15 cellular contexts compared by ENCODE assay signal in the genomic region with DNA sequence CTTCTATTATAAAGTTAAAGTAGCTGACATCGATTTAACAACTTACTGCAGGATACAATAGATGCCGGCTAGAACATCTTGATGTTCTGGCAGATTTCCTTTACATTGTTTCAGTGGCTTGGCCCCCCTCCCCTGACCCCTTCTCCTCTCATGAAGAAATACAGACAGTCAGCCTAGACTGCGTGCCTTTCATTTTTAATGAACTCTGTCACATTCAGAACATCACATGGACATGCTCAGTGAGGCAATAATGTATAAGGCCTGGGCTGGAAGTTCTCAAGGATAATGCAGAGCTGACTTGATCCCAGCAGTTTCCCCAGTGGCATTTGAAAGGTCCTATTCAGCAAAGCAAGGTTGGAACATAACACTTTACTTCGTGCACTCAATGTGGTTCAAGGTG.
A peak's percentile ranks its signal among the peaks of the same experiment; 100 is the strongest.
DNase-seq lines count a peak whose midpoint lies in the region; ATAC-seq and TF ChIP-seq lines count a peak whose summit lies in the region.
"Had no signal": no experiment of that assay in that cellular context is flagged by ENCODE, and none has a peak within 500 bp of the region (broad histone marks: within the 10 kb centered on the region; RNA-seq: fewer than 3 reads in every experiment).

No MANE protein-coding gene starts in this region.

- H3K27ac ChIP-seq in left ventricle myocardium inferior (replicated peaks) = peak overlapping the region; percentile 20
- H3K27ac ChIP-seq: 22Rv1, BLaER1 had no signal

- no peak overlapping the region for H3K4me3 ChIP-seq in left ventricle myocardium inferior
- no peak overlapping the region for H3K4me3 ChIP-seq in cardiac fibroblast (replicated peaks in 1 of 2; ENCODE audit: low read depth in 2 of 2, low read length in 2 of 2)
- H3K4me3 ChIP-seq: BLaER1 had no signal

- H3K36me3 ChIP-seq in left ventricle myocardium inferior = peaks cover 6% of the 10 kb centered on the region
- H3K36me3 ChIP-seq: BLaER1 had no signal

- POLR2A ChIA-PET in activated CD8-positive, alpha-beta T cell treated with anti-CD3 and anti-CD28 coated beads for 36 hours (lab: Charles Lee) = no interaction called here

- ATAC-seq in left cardiac atrium = no peak
- ATAC-seq in activated CD8-positive, alpha-beta T cell treated with anti-CD3 and anti-CD28 coated beads for 36 hours = no peak
- no peak for ATAC-seq in HG03159 (IDR thresholded peaks at IDR 0.05; ENCODE audit: unreplicated experiment)

- no peak overlapping the region for H3K27ac Mint-ChIP-seq in activated CD8-positive, alpha-beta T cell treated with anti-CD3 and anti-CD28 coated beads for 36 hours
- H3K27ac Mint-ChIP-seq: CD8-positive, alpha-beta memory T cell had no signal

- peaks cover 29% of the 10 kb centered on the region for H3K4me1 ChIP-seq in left ventricle myocardium inferior
- H3K4me1 ChIP-seq: BLaER1, Caco-2 had no signal

- no peaks in the 10 kb centered on the region for H3K36me3 Mint-ChIP-seq in activated CD8-positive, alpha-beta T cell treated with anti-CD3 and anti-CD28 coated beads for 36 hours (ENCODE audit: low read depth)

- no peaks in the 10 kb centered on the region for H3K9me3 ChIP-seq in left ventricle myocardium inferior (replicated peaks)
- H3K9me3 ChIP-seq: BLaER1, Caco-2 had no signal

- H3K27me3 Mint-ChIP-seq in activated CD8-positive, alpha-beta T cell treated with anti-CD3 and anti-CD28 coated beads for 36 hours = peaks cover 12% of the 10 kb centered on the region

- no peaks in the 10 kb centered on the region for H3K9me3 Mint-ChIP-seq in activated CD8-positive, alpha-beta T cell treated with anti-CD3 and anti-CD28 coated beads for 36 hours
- H3K9me3 Mint-ChIP-seq: CD8-positive, alpha-beta memory T cell had no signal

- intact Hi-C loops in left ventricle myocardium inferior (cut with micrococcal nuclease) (no loop called here), left cardiac atrium (cut with DNase I) (no loop called here)
- intact Hi-C loops in activated CD8-positive, alpha-beta T cell treated with anti-CD3 and anti-CD28 coated beads for 36 hours (cut with micrococcal nuclease) = no loop called here

- no peaks in the 10 kb centered on the region for H3K4me1 Mint-ChIP-seq in activated CD8-positive, alpha-beta T cell treated with anti-CD3 and anti-CD28 coated beads for 36 hours (ENCODE audit: low read depth)
- H3K4me1 Mint-ChIP-seq: CD8-positive, alpha-beta memory T cell had no signal

- CTCF ChIA-PET in activated CD8-positive, alpha-beta T cell treated with anti-CD3 and anti-CD28 coated beads for 36 hours (lab: Charles Lee) = interaction anchor here (2.3 kb wide), 1 partner anchor 10 kb away, joined by 10 read pairs; no protein-coding TSS in a partner anchor

- TF ChIP-seq CTCF in left ventricle myocardium inferior (IDR thresholded peaks at IDR 0.05; ENCODE audit: borderline replicate concordance) = no peak
- TF ChIP-seq CTCF in cardiac fibroblast (IDR thresholded peaks at IDR 0.05; ENCODE audit: low read depth, low read length) = no peak
- no peak for TF ChIP-seq CTCF in activated CD8-positive, alpha-beta T cell treated with anti-CD3 and anti-CD28 coated beads for 36 hours (IDR thresholded peaks at IDR 0.05)

- H3K4me3 Mint-ChIP-seq in activated CD8-positive, alpha-beta T cell treated with anti-CD3 and anti-CD28 coated beads for 36 hours = no peak overlapping the region
- H3K4me3 Mint-ChIP-seq: CD8-positive, alpha-beta memory T cell had no signal

- no peak for DNase-seq in left ventricle myocardium inferior
- DNase-seq in left cardiac atrium = no peak
- peak; percentile 48 to 69 for DNase-seq in cardiac fibroblast (ENCODE audit: low read depth in 2 of 2)
- DNase-seq in fibroblast of peridontal ligament (ENCODE audit: extremely low read depth) = peak; percentile 27
- no peak for DNase-seq in activated gamma-delta T cell treated with Interleukin-2 at 50 U/mL for 16 hours
- no peak for DNase-seq in activated CD8-positive, alpha-beta T cell treated with anti-CD3 and anti-CD28 coated beads for 36 hours
- DNase-seq in DMS79 treated with DMSO at 0.1 percent for 48 hours (lab: John Stamatoyannopoulos, UW) = no peak
- DNase-seq: AML-193; Caco-2; CD8-positive, alpha-beta memory T cell; GF-D8; H7 had no signal

- H3K27me3 ChIP-seq in left ventricle myocardium inferior (ENCODE audit: low read depth) = no peaks in the 10 kb centered on the region
- H3K27me3 ChIP-seq: BLaER1 had no signal

Comparison
In these comparisons a context has a peak if more than half of its experiments do, and no peak if none do; other contexts are left out.
1. DNase-seq: peak in cardiac fibroblast (2 of 2) and fibroblast of peridontal ligament (single experiment); none in left ventricle myocardium inferior (single experiment), left cardiac atrium (single experiment), activated gamma-delta T cell treated with Interleukin-2 at 50 U/mL for 16 hours (single experiment), activated CD8-positive, alpha-beta T cell treated with anti-CD3 and anti-CD28 coated beads for 36 hours (single experiment) and DMS79 treated with DMSO at 0.1 percent for 48 hours (single experiment).